14 cellular contexts compared by ENCODE assay signal in the genomic region with DNA sequence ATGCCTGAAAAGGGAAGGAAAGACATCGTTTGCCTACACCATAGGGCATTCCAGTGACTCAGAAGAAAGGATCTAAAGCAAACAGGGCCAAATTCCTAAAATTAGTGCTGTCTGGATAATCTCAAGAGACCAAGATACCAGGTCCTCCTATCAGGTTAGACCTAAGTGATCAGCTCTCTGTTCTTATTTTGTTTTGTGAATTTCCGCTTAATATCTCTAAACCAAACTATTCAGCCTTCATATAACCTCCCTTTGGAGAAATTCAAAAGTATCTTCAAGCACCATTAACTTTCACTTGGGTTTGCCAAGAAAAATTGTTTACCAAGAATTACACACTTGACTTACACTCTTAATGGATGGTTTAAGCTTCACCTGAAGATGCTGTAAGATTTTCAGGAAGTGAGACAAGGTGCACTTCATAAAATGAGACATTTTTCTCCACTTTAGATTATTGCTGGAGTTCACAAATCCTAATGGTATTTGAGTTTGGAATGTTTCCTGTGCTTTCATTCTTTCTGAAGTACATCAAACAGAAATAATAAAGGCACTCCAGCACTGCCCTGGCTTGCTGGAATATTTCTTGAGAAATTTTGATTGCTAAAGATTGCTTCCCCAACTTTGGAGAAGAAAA.
DNase-seq lines count a peak whose midpoint lies in the region; ATAC-seq and FAIRE-seq lines count a peak whose summit lies in the region.
"Had no signal": no experiment of that assay in that cellular context is flagged by ENCODE, and none has a peak within 500 bp of the region (broad histone marks: within the 10 kb centered on the region; RNA-seq: fewer than 3 reads in every experiment).

No MANE protein-coding gene starts in this region.

- DNase-seq in ELF-1 (ENCODE audit: low read depth, low spot score) (peak; percentile 28), RCC 7860 (ENCODE audit: low spot score) (peak; percentile 30), fibroblast of peridontal ligament (ENCODE audit: extremely low read depth) (peak; percentile 67), renal cortical epithelial cell (ENCODE audit: low read depth) (peak; percentile 85), NCI-H748 treated with DMSO at 0.1 percent for 48 hours (lab: John Stamatoyannopoulos, UW) (no peak), NCI-H524 treated with DMSO at 0.1 percent for 48 hours (lab: John Stamatoyannopoulos, UW) (no peak)
- DNase-seq in activated CD4-positive, alpha-beta T cell treated with anti-CD3 and anti-CD28 coated beads for 1 hour = no peak
- DNase-seq: activated CD4-positive, CD25-positive, alpha-beta regulatory T cell; BE2C; midbrain; stimulated activated CD4-positive, alpha-beta T cell treated with anti-CD3 and anti-CD28 coated beads, Interleukin-15, amount 100 ng/mL, for 24 hours; T-cell had no signal

- FAIRE-seq in RCC 7860 (lab: Jason Lieb, UNC) = peak; percentile 40
- FAIRE-seq: colon had no signal

- no peak for ATAC-seq in GM21515 (IDR thresholded peaks at IDR 0.05; ENCODE audit: unreplicated experiment)
- ATAC-seq: T-cell had no signal

Comparison
In these comparisons a context has a peak if more than half of its experiments do, and no peak if none do; other contexts are left out.
1. DNase-seq: peak in ELF-1 (single experiment), RCC 7860 (single experiment), fibroblast of peridontal ligament (single experiment) and renal cortical epithelial cell (single experiment); none in activated CD4-positive, alpha-beta T cell treated with anti-CD3 and anti-CD28 coated beads for 1 hour (single experiment), NCI-H748 treated with DMSO at 0.1 percent for 48 hours (single experiment) and NCI-H524 treated with DMSO at 0.1 percent for 48 hours (single experiment).